In genomic region chr1:75233302-75233929, GRCh38 we compare ENCODE assay signal across 8 cellular contexts.
A peak's percentile ranks its signal among the peaks of the same experiment; 100 is the strongest.
DNase-seq lines count a peak whose midpoint lies in the region; ATAC-seq and TF ChIP-seq lines count a peak whose summit lies in the region.

No MANE protein-coding gene starts in this region.

- no peaks in the 10 kb centered on the region for H3K9me2 ChIP-seq in DOHH2 (replicated peaks; ENCODE audit: control insufficient read depth, low read length)

- H2BK120ac ChIP-seq in mesendoderm (ENCODE audit: low read depth, low read length): no peak overlapping the region

- CTCF ChIA-PET in mammary epithelial cell (lab: Charles Lee; ENCODE audit: low non-redundant PET): interaction anchor here (0.5 kb wide), 1 partner anchor 164 kb away, joined by 3 read pairs; no protein-coding TSS in a partner anchor

- DNase-seq in NCI-H526 (lab: John Stamatoyannopoulos, UW) (peak; percentile 44 to 68), mammary epithelial cell (peak; percentile 37), mesendoderm (peak; percentile 47), sciatic nerve (ENCODE audit: low spot score) (no peak)
- no peak for DNase-seq in activated T-helper 2 cell treated with anti-CD3 and anti-CD28 coated beads, Interferon-gamma antibody, Interleukin-2, Interleukin-4, amounts not matched to agents 10 μg/mL and 5 μg/mL and 100 μg/mL, durations not matched to agents 14 hours and 24 hours and 36 hours (ENCODE audit: low spot score)

- H3K9ac ChIP-seq in mammary epithelial cell (ENCODE audit: insufficient read depth, low read length) (no peak overlapping the region), mesendoderm (ENCODE audit: low read length) (no peak overlapping the region)

- H3K27me3 Mint-ChIP-seq in activated T-helper 2 cell treated with anti-CD3 and anti-CD28 coated beads, Interferon-gamma antibody, Interleukin-2, Interleukin-4, amounts not matched to agents 10 μg/mL and 5 μg/mL and 100 μg/mL, durations not matched to agents 14 hours and 24 hours and 36 hours (ENCODE audit: low read depth): no peaks in the 10 kb centered on the region

- no peaks in the 10 kb centered on the region for H3K79me2 ChIP-seq in DOHH2 (ENCODE audit: control insufficient read depth, low read length)
- H3K79me2 ChIP-seq in mammary epithelial cell (ENCODE audit: insufficient read depth, low read length): no peaks in the 10 kb centered on the region
- no peaks in the 10 kb centered on the region for H3K79me2 ChIP-seq in mesendoderm (ENCODE audit: control insufficient read depth, insufficient read depth, low read length)

- no peak overlapping the region for H3K27ac Mint-ChIP-seq in activated T-helper 2 cell treated with anti-CD3 and anti-CD28 coated beads, Interferon-gamma antibody, Interleukin-2, Interleukin-4, amounts not matched to agents 10 μg/mL and 5 μg/mL and 100 μg/mL, durations not matched to agents 14 hours and 24 hours and 36 hours

- H3K36me3 ChIP-seq in DOHH2 (ENCODE audit: control insufficient read depth, low read length): no peaks in the 10 kb centered on the region
- H3K36me3 ChIP-seq in mammary epithelial cell (ENCODE audit: insufficient read depth, low read length): no peaks in the 10 kb centered on the region
- H3K36me3 ChIP-seq in mesendoderm (ENCODE audit: control insufficient read depth, insufficient read depth, low read length): no peaks in the 10 kb centered on the region

- H3K36me3 Mint-ChIP-seq in activated T-helper 2 cell treated with anti-CD3 and anti-CD28 coated beads, Interferon-gamma antibody, Interleukin-2, Interleukin-4, amounts not matched to agents 10 μg/mL and 5 μg/mL and 100 μg/mL, durations not matched to agents 14 hours and 24 hours and 36 hours (ENCODE audit: low read depth): no peaks in the 10 kb centered on the region

- no peaks in the 10 kb centered on the region for H3K79me1 ChIP-seq in mesendoderm (ENCODE audit: low read length)

- WGBS in mammary epithelial cell (ENCODE audit: low coverage, missing lambda C conversion rate): 12% methylated on average over 11 of the region's 11 CpGs
- WGBS in mesendoderm (ENCODE audit: extremely low coverage, insufficient coverage, low lambda C conversion rate): no CpG with 5 or more reads among the region's 11 CpGs

- no peak overlapping the region for H2BK15ac ChIP-seq in mesendoderm (replicated peaks; ENCODE audit: low read depth)

- H3K18ac ChIP-seq in mesendoderm (ENCODE audit: low read length): no peak overlapping the region

- H3K4me2 ChIP-seq in DOHH2 (ENCODE audit: low read length) (no peak overlapping the region; the same call in 1 of the 2 replicates), mammary epithelial cell (ENCODE audit: insufficient read depth, low read depth, low read length) (no peak overlapping the region), mesendoderm (ENCODE audit: low read length) (no peak overlapping the region)

- ATAC-seq in GM19452 (IDR thresholded peaks at IDR 0.05; ENCODE audit: unreplicated experiment): peak; percentile 94
- peak; percentile 89 for ATAC-seq in HG03280 (IDR thresholded peaks at IDR 0.05; ENCODE audit: unreplicated experiment)
- ATAC-seq in sciatic nerve: no peak

- H3K9me3 ChIP-seq in DOHH2 (ENCODE audit: control insufficient read depth, insufficient read depth, low read length): no peaks in the 10 kb centered on the region
- no peaks in the 10 kb centered on the region for H3K9me3 ChIP-seq in mammary epithelial cell (replicated peaks; ENCODE audit: insufficient read depth, low read length)

- no peak overlapping the region for H2BK5ac ChIP-seq in mesendoderm (ENCODE audit: low read length)

- no peak overlapping the region for H4K8ac ChIP-seq in mesendoderm (ENCODE audit: low read depth, low read length)

- no peak overlapping the region for H2AK5ac ChIP-seq in mesendoderm (ENCODE audit: low read length)

- intact Hi-C loops in mammary epithelial cell (cut with micrococcal nuclease) (loop anchor here (1.0 kb wide), 1 partner anchor 399 kb away; no protein-coding TSS in a partner anchor), sciatic nerve (cut with DNase I) (no loop called here)
- intact Hi-C loops in activated T-helper 2 cell treated with anti-CD3 and anti-CD28 coated beads, Interferon-gamma antibody, Interleukin-2, Interleukin-4, amounts not matched to agents 10 μg/mL and 5 μg/mL and 100 μg/mL, durations not matched to agents 14 hours and 24 hours and 36 hours (cut with micrococcal nuclease): no loop called here

- H3K4me3 Mint-ChIP-seq in activated T-helper 2 cell treated with anti-CD3 and anti-CD28 coated beads, Interferon-gamma antibody, Interleukin-2, Interleukin-4, amounts not matched to agents 10 μg/mL and 5 μg/mL and 100 μg/mL, durations not matched to agents 14 hours and 24 hours and 36 hours (ENCODE audit: low read depth): no peak overlapping the region

- no peak overlapping the region for H3K4ac ChIP-seq in mesendoderm (ENCODE audit: low read depth, low read length)

- peaks cover 8% of the 10 kb centered on the region; the same call in 1 of the 2 replicates for H3K27me3 ChIP-seq in DOHH2 (ENCODE audit: control insufficient read depth, low read length)
- no peaks in the 10 kb centered on the region for H3K27me3 ChIP-seq in mammary epithelial cell (ENCODE audit: insufficient read depth, low read length)
- no peaks in the 10 kb centered on the region for H3K27me3 ChIP-seq in mesendoderm (ENCODE audit: insufficient read depth, low read length, poor library complexity)

- no peak overlapping the region for H3K4me3 ChIP-seq in DOHH2 (ENCODE audit: low read length)
- no peak overlapping the region for H3K4me3 ChIP-seq in mammary epithelial cell (replicated peaks in 1 of 3; ENCODE audit: insufficient read depth in 1 of 3, low read depth in 2 of 3, low read length in 3 of 3)
- H3K4me3 ChIP-seq in mesendoderm (ENCODE audit: low read length): no peak overlapping the region

- H4K5ac ChIP-seq in mesendoderm (ENCODE audit: low read length): no peak overlapping the region

- in situ Hi-C loops in mammary epithelial cell (cut with MboI; ENCODE audit: low sequenced_read_pairs in 2 of 2): no loop called here

- no peaks in the 10 kb centered on the region for H3K9me3 Mint-ChIP-seq in activated T-helper 2 cell treated with anti-CD3 and anti-CD28 coated beads, Interferon-gamma antibody, Interleukin-2, Interleukin-4, amounts not matched to agents 10 μg/mL and 5 μg/mL and 100 μg/mL, durations not matched to agents 14 hours and 24 hours and 36 hours

- H3K4me1 ChIP-seq in DOHH2 (ENCODE audit: control insufficient read depth, low read length) (0 out of 2 replicates have a peak, but pooled peaks cover 3% of the 10 kb centered on the region), mammary epithelial cell (ENCODE audit: insufficient read depth, low read length) (no peaks in the 10 kb centered on the region), mesendoderm (ENCODE audit: control insufficient read depth, low read depth, low read length) (no peaks in the 10 kb centered on the region)

- H2AFZ ChIP-seq in mammary epithelial cell (ENCODE audit: low read depth, low read length): no peak overlapping the region

- no TSS peak for BruUV-seq in mammary epithelial cell (replicated peaks; lab: Mats Ljungman, UMichigan)

- H3K23ac ChIP-seq in mesendoderm (ENCODE audit: low read length): no peak overlapping the region

- TF ChIP-seq CTCF in DOHH2 (IDR thresholded peaks at IDR 0.05; ENCODE audit: low read depth, low read length, poor library complexity, severe bottlenecking) (peak; percentile 69), mammary epithelial cell (conservative IDR thresholded peaks at IDR 0.05 in 1 of 2, IDR thresholded peaks at IDR 0.05 in 1 of 2; ENCODE audit: extremely low read depth in 1 of 2, insufficient read depth in 1 of 2, low read depth in 1 of 2, low read length in 2 of 2) (peak; percentile 68 to 75)

- dilution Hi-C loops in mammary epithelial cell (cut with HindIII; ENCODE audit: low sequenced_read_pairs): no loop called here

- H4K20me1 ChIP-seq in DOHH2 (ENCODE audit: control insufficient read depth, insufficient read depth, low read depth, low read length) (no peaks in the 10 kb centered on the region), mammary epithelial cell (ENCODE audit: insufficient read depth, low read length) (no peaks in the 10 kb centered on the region)

- H3K4me1 Mint-ChIP-seq in activated T-helper 2 cell treated with anti-CD3 and anti-CD28 coated beads, Interferon-gamma antibody, Interleukin-2, Interleukin-4, amounts not matched to agents 10 μg/mL and 5 μg/mL and 100 μg/mL, durations not matched to agents 14 hours and 24 hours and 36 hours (ENCODE audit: low read depth): no peaks in the 10 kb centered on the region

- H3F3A ChIP-seq in DOHH2 (ENCODE audit: control insufficient read depth, insufficient read depth): no peaks in the 10 kb centered on the region

- no peak overlapping the region for H3K56ac ChIP-seq in mesendoderm (ENCODE audit: low read length)

- H3K27ac ChIP-seq in DOHH2 (ENCODE audit: low read depth, low read length): no peak overlapping the region
- no peak overlapping the region for H3K27ac ChIP-seq in mammary epithelial cell (ENCODE audit: insufficient read depth, low read depth, low read length)
- H3K27ac ChIP-seq in mesendoderm (ENCODE audit: low read depth, low read length): no peak overlapping the region

Comparison
In these comparisons a context has a peak if more than half of its experiments do, and no peak if none do; other contexts are left out.
1. DNase-seq: peak in NCI-H526 (2 of 2), mammary epithelial cell (single experiment) and mesendoderm (single experiment); none in sciatic nerve (single experiment) and activated T-helper 2 cell treated with anti-CD3 and anti-CD28 coated beads, Interferon-gamma antibody, Interleukin-2, Interleukin-4, amounts not matched to agents 10 μg/mL and 5 μg/mL and 100 μg/mL, durations not matched to agents 14 hours and 24 hours and 36 hours (single experiment).